ENCODE assay signal across 25 cellular contexts in genomic region chr18:6997802-6998201, GRCh38.
A peak's percentile ranks its signal among the peaks of the same experiment; 100 is the strongest.
DNase-seq lines count a peak whose midpoint lies in the region; ATAC-seq, FAIRE-seq and TF ChIP-seq lines count a peak whose summit lies in the region.
"Had no signal": no experiment of that assay in that cellular context is flagged by ENCODE, and none has a peak within 500 bp of the region (broad histone marks: within the 10 kb centered on the region; RNA-seq: fewer than 3 reads in every experiment).

No MANE protein-coding gene starts in this region.

- H3K4me1 Mint-ChIP-seq in activated T-cell treated with anti-CD3 and anti-CD28 coated beads, Interleukin-2, amount 50 U/mL, for 72 hours (ENCODE audit: low read depth): peaks cover 4% of the 10 kb centered on the region
- H3K4me1 Mint-ChIP-seq: T-helper 17 cell had no signal

- intact Hi-C loops in PC-3 (cut with micrococcal nuclease): no loop called here

- CTCF ChIA-PET in HEK293 (lab: Yijun Ruan, JAX) (no interaction called here), PC-3 (lab: Charles Lee) (interaction anchor here (1.0 kb wide), 1 partner anchor 78 kb away, joined by 3 read pairs; no protein-coding TSS in a partner anchor)

- TF ChIP-seq POLR2A in GM12891 (IDR thresholded peaks at IDR 0.05; ENCODE audit: low read depth, low read length): no peak

- BruUV-seq in PC-3 (replicated peaks; lab: Mats Ljungman, UMichigan): no TSS peak

- H3K36me3 Mint-ChIP-seq in activated T-cell treated with anti-CD3 and anti-CD28 coated beads, Interleukin-2, amount 50 U/mL, for 72 hours (ENCODE audit: insufficient read depth in 2 of 2): no peaks in the 10 kb centered on the region

- ATAC-seq in PC-3: no peak
- no peak for ATAC-seq in activated T-cell treated with anti-CD3 and anti-CD28 coated beads, Interleukin-2, amount 50 U/mL, for 72 hours (replicated peaks in 1 of 2)
- ATAC-seq: activated CD4-positive, alpha-beta T cell treated with anti-CD3 and anti-CD28 coated beads for 36 hours; foreskin keratinocyte; heart right ventricle; right cardiac atrium; T-helper 17 cell had no signal

- H3F3A ChIP-seq in PC-3 (ENCODE audit: low read length, unreplicated experiment): no peaks in the 10 kb centered on the region

- H3K36me3 ChIP-seq in HEK293 (ENCODE audit: control insufficient read depth in 2 of 2, insufficient read depth in 1 of 2, low read length in 2 of 2): peaks cover 0 to 3% of the 10 kb centered on the region in 2 experiments; a peak in 2 of 3 replicates
- H3K36me3 ChIP-seq in PC-3 (ENCODE audit: low read depth, low read length): no peaks in the 10 kb centered on the region
- no peaks in the 10 kb centered on the region for H3K36me3 ChIP-seq in subcutaneous abdominal adipose tissue (ENCODE audit: control insufficient read depth in 5 of 5, insufficient read depth in 5 of 5, low read length in 5 of 5)
- H3K36me3 ChIP-seq: heart right ventricle had no signal

- H3K9ac ChIP-seq in PC-3 (ENCODE audit: low read length): no peak overlapping the region
- no peak overlapping the region for H3K9ac ChIP-seq in subcutaneous abdominal adipose tissue (ENCODE audit: low read length in 5 of 5)
- H3K9ac ChIP-seq: parathyroid adenoma, SK-N-SH had no signal

- H4K20me1 ChIP-seq in PC-3 (ENCODE audit: low read length): no peaks in the 10 kb centered on the region

- DNase-seq in PC-3 (peak; percentile 7), fibroblast of pulmonary artery (ENCODE audit: low read depth) (peak; percentile 62), coronary artery (ENCODE audit: low spot score) (no peak), GM12891 (ENCODE audit: insufficient read length, low spot score) (no peak)
- no peak for DNase-seq in activated T-cell treated with anti-CD3 and anti-CD28 coated beads, Interleukin-2, amount 50 U/mL, for 72 hours
- DNase-seq: activated CD4-positive, alpha-beta T cell treated with anti-CD3 and anti-CD28 coated beads for 36 hours; activated T-cell treated with anti-CD3 and anti-CD28 coated beads, Interleukin-2, amount 50 U/mL, for 1 hour; effector CD4-positive, alpha-beta T cell; foreskin keratinocyte; GOT3; heart right ventricle; left cardiac atrium; mammary epithelial cell; NCI-H1436; NCI-H2107; NCI-H774; right cardiac atrium; SK-N-SH; stimulated activated CD4-positive, alpha-beta T cell treated with anti-CD3 and anti-CD28 coated beads, Interleukin-4, amount 100 ng/mL, for 1 hour; T-helper 17 cell had no signal

- TF ChIP-seq CTCF in HEK293 (tag by site-specific recombination; IDR thresholded peaks at IDR 0.05) (no peak), PC-3 (conservative IDR thresholded peaks at IDR 0.05; ENCODE audit: low read depth, low read length) (no peak), fibroblast of pulmonary artery (IDR thresholded peaks at IDR 0.05; ENCODE audit: low read length, missing control alignments) (no peak), coronary artery (IDR thresholded peaks at IDR 0.05) (no peak)

- no peak overlapping the region for H3K4me2 ChIP-seq in PC-3 (ENCODE audit: low read length)
- H3K4me2 ChIP-seq: SK-N-SH had no signal

- H3K9me3 ChIP-seq in HEK293 (ENCODE audit: control insufficient read depth, insufficient read depth, low read depth, low read length) (no peaks in the 10 kb centered on the region), PC-3 (ENCODE audit: low read length) (no peaks in the 10 kb centered on the region), subcutaneous abdominal adipose tissue (ENCODE audit: control insufficient read depth in 5 of 5, low read length in 5 of 5) (no peaks in the 10 kb centered on the region)
- H3K9me3 ChIP-seq: heart right ventricle, SK-N-SH had no signal

- H3K4me3 Mint-ChIP-seq in activated T-cell treated with anti-CD3 and anti-CD28 coated beads, Interleukin-2, amount 50 U/mL, for 72 hours: no peak overlapping the region
- H3K4me3 Mint-ChIP-seq: activated CD4-positive, alpha-beta T cell treated with anti-CD3 and anti-CD28 coated beads for 36 hours; T-helper 17 cell had no signal

- no peaks in the 10 kb centered on the region for H3K9me2 ChIP-seq in PC-3 (replicated peaks; ENCODE audit: low read length)
- H3K9me2 ChIP-seq: SK-N-SH had no signal

- POLR2A ChIA-PET in HEK293 (lab: Yijun Ruan, JAX): no interaction called here
- POLR2A ChIA-PET in PC-3 (lab: Charles Lee; ENCODE audit: unreplicated experiment): no interaction called here

- H3K27ac Mint-ChIP-seq in activated T-cell treated with anti-CD3 and anti-CD28 coated beads, Interleukin-2, amount 50 U/mL, for 72 hours: no peak overlapping the region
- H3K27ac Mint-ChIP-seq: activated CD4-positive, alpha-beta T cell treated with anti-CD3 and anti-CD28 coated beads for 36 hours; T-helper 17 cell had no signal

- H3K27me3 ChIP-seq in PC-3 (ENCODE audit: low read length) (0 out of 2 replicates have a peak, but pooled peaks cover 9% of the 10 kb centered on the region), subcutaneous abdominal adipose tissue (ENCODE audit: control insufficient read depth in 5 of 5, insufficient read depth in 4 of 5, low read length in 5 of 5) (no peaks in the 10 kb centered on the region)
- H3K27me3 ChIP-seq: foreskin keratinocyte had no signal

- H3K9me3 Mint-ChIP-seq in activated T-cell treated with anti-CD3 and anti-CD28 coated beads, Interleukin-2, amount 50 U/mL, for 72 hours: peaks cover 0 to 2% of the 10 kb centered on the region in 2 donors

- H3K27ac ChIP-seq in HEK293 (ENCODE audit: extremely low read depth, low read depth, low read length) (no peak overlapping the region), PC-3 (ENCODE audit: low read length) (no peak overlapping the region), subcutaneous abdominal adipose tissue (ENCODE audit: low read depth, low read length) (peak overlapping the region; percentile 14), coronary artery (no peak overlapping the region)
- H3K27ac ChIP-seq: epithelial cell of prostate, foreskin keratinocyte, heart right ventricle, parathyroid adenoma had no signal

- H2AFZ ChIP-seq in PC-3 (ENCODE audit: low read length): no peak overlapping the region
- H2AFZ ChIP-seq: parathyroid adenoma had no signal

- H3K4me3 ChIP-seq in HEK293 (ENCODE audit: low read depth, low read length): no peak overlapping the region
- H3K4me3 ChIP-seq in PC-3 (ENCODE audit: low read length): no peak overlapping the region
- H3K4me3 ChIP-seq in fibroblast of pulmonary artery (replicated peaks; ENCODE audit: low read depth, low read length): no peak overlapping the region
- H3K4me3 ChIP-seq in subcutaneous abdominal adipose tissue (ENCODE audit: low read depth in 1 of 5, low read length in 5 of 5): no peak overlapping the region
- H3K4me3 ChIP-seq in coronary artery: no peak overlapping the region
- H3K4me3 ChIP-seq: heart right ventricle had no signal

- no peaks in the 10 kb centered on the region for H3K79me2 ChIP-seq in PC-3 (ENCODE audit: low read length)
- H3K79me2 ChIP-seq: parathyroid adenoma had no signal

- H3K4me1 ChIP-seq in HEK293 (ENCODE audit: control insufficient read depth, insufficient read depth, low read length): no peaks in the 10 kb centered on the region
- no peaks in the 10 kb centered on the region; the same call in 1 of the 2 replicates for H3K4me1 ChIP-seq in PC-3 (ENCODE audit: insufficient read depth, low read length)
- H3K4me1 ChIP-seq in subcutaneous abdominal adipose tissue (ENCODE audit: control insufficient read depth in 5 of 5, insufficient read depth in 5 of 5, low read length in 5 of 5): peaks cover 0 to 20% (median 11%) of the 10 kb centered on the region in 5 donors
- H3K4me1 ChIP-seq: heart right ventricle, parathyroid adenoma had no signal

- no peak for FAIRE-seq in GM12891 (lab: Jason Lieb, UNC)
- FAIRE-seq: D721Med had no signal

- no peaks in the 10 kb centered on the region for H3K27me3 Mint-ChIP-seq in activated T-cell treated with anti-CD3 and anti-CD28 coated beads, Interleukin-2, amount 50 U/mL, for 72 hours (ENCODE audit: low read depth)
- H3K27me3 Mint-ChIP-seq: T-helper 17 cell had no signal

TF ChIP-seq in HEK293, 187 proteins besides CTCF, POLR2A, EP300 and RAD21:
- TF ChIP-seq ZBTB44 (tag by site-specific recombination; IDR thresholded peaks at IDR 0.05): no peak
- 0 out of 2 replicates have a peak, but pooled peaks have one; percentile 7 for TF ChIP-seq ZIC2 (tag by site-specific recombination; IDR thresholded peaks at IDR 0.05)

TF ChIP-seq in GM12891, 5 proteins besides CTCF, POLR2A, EP300 and RAD21:
- TF ChIP-seq POLR2AphosphoS5 (IDR thresholded peaks at IDR 0.05; ENCODE audit: low read depth, low read length) (no peak), PAX5 (IDR thresholded peaks at IDR 0.05; ENCODE audit: insufficient read depth, low read length, severe bottlenecking) (no peak), TAF1 (IDR thresholded peaks at IDR 0.05; ENCODE audit: low read depth, low read length) (no peak), SPI1 (IDR thresholded peaks at IDR 0.05; ENCODE audit: low read depth, low read length) (no peak), POU2F2 (IDR thresholded peaks at IDR 0.05; ENCODE audit: low read depth, low read length) (no peak)
TF ChIP-seq in GM12891: peak in this region for 0.

Comparison
In these comparisons a context has a peak if more than half of its experiments do, and no peak if none do; other contexts are left out.
1. DNase-seq: peak in PC-3 (single experiment) and fibroblast of pulmonary artery (single experiment); none in coronary artery (single experiment), activated T-cell treated with anti-CD3 and anti-CD28 coated beads, Interleukin-2, amount 50 U/mL, for 72 hours (0 of 2) and GM12891 (single experiment).